ENCODE assay signal across 10 cellular contexts in the genomic region with DNA sequence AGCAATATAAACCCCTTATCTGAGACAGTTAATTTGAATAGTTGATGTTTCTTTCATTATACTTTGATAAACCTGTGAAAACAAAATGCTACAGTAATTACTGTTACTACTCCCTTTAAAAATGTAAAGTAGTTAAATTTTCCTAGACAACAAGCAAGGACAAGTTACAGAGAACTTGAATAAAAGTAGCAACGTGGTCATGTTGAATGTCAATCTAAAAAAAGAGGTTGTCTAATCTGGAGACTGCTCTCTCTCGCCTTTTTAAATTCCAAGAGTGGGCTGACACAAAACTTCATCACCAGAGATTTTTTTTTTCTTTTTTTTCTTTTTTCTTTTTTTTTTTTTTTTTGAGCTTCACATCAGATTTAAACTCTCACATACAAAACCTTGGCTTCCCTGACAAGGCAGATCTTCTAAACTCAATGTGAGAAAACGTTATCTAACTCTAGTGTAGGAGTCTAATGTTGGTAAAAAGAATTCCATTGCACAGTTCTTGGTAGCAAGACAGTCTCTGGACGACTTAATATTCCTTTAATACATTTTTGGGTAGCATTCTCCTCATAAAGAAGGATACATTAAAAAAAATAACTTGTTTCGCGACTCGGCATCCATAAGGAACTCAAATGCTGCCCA. TPM values are rescaled to one million over a fixed set of nuclear protein-coding genes. Genes with fewer than 3 reads are reported as not detected.
A peak's percentile ranks its signal among the peaks of the same experiment; 100 is the strongest.
DNase-seq lines count a peak whose midpoint lies in the region; ATAC-seq, FAIRE-seq and TF ChIP-seq lines count a peak whose summit lies in the region.
"Had no signal": no experiment of that assay in that cellular context is flagged by ENCODE, and none has a peak within 500 bp of the region (broad histone marks: within the 10 kb centered on the region; RNA-seq: fewer than 3 reads in every experiment).

No MANE protein-coding gene starts in this region.

- no peaks in the 10 kb centered on the region for H3K9me3 ChIP-seq in keratinocyte (ENCODE audit: control insufficient read depth, low read depth, low read length)
- H3K9me3 ChIP-seq: mucosa of descending colon had no signal

- H3K27ac ChIP-seq in keratinocyte (ENCODE audit: control insufficient read depth, insufficient read depth, low read length), result peak overlapping the region; percentile 23

- dilution Hi-C loops in keratinocyte (cut with MboI; ENCODE audit: extremely low pct_ligation_motif_present, low sequenced_read_pairs), result no loop called here

- no peak overlapping the region for H3K9ac ChIP-seq in keratinocyte (ENCODE audit: control insufficient read depth, extremely low read depth, insufficient read depth, low read length)

- no peaks in the 10 kb centered on the region for H3K36me3 ChIP-seq in keratinocyte (ENCODE audit: control insufficient read depth in 2 of 2, extremely low read depth in 1 of 2, insufficient read depth in 2 of 2, low read length in 2 of 2)

- peak overlapping the region in 1 of 3 experiments; percentile 38 for H3K4me3 ChIP-seq in keratinocyte (ENCODE audit: control insufficient read depth in 2 of 3, extremely low read depth in 1 of 3, insufficient read depth in 2 of 3, low read depth in 1 of 3, low read length in 3 of 3)
- H3K4me3 ChIP-seq: mucosa of descending colon had no signal

- DNase-seq in activated CD4-positive, alpha-beta T cell treated with anti-CD3 and anti-CD28 coated beads for 36 hours, result no peak
- DNase-seq in activated CD4-positive, alpha-beta T cell treated with anti-CD3 and anti-CD28 coated beads, Interleukin-2, amount 50 U/mL, for 48 hours, result no peak
- no peak for DNase-seq in keratinocyte (ENCODE audit: low read depth, low spot score)
- no peak for DNase-seq in stimulated activated naive CD8-positive, alpha-beta T cell treated with anti-CD3 and anti-CD28 coated beads, Interleukin-15, amount 100 ng/mL, for 72 hours
- no peak for DNase-seq in stimulated activated effector memory CD8-positive, alpha-beta T cell treated with anti-CD3 and anti-CD28 coated beads, Interleukin-12 subunit alpha, Interleukin-12 subunit beta, amount 100 ng/mL, for 72 hours (ENCODE audit: low spot score in 2 of 2)
- no peak for DNase-seq in NCI-H510A (lab: John Stamatoyannopoulos, UW)
- DNase-seq in COR-L47 (lab: John Stamatoyannopoulos, UW), result no peak
- DNase-seq: cerebellar nuclear complex had no signal

- H2AFZ ChIP-seq in keratinocyte (ENCODE audit: control insufficient read depth, low read length), result no peak overlapping the region

- H3K27me3 Mint-ChIP-seq in activated CD4-positive, alpha-beta T cell treated with anti-CD3 and anti-CD28 coated beads for 36 hours, result no peaks in the 10 kb centered on the region
- H3K27me3 Mint-ChIP-seq in activated naive CD8-positive, alpha-beta T cell, result no peaks in the 10 kb centered on the region
- no peaks in the 10 kb centered on the region for H3K27me3 Mint-ChIP-seq in stimulated activated naive CD8-positive, alpha-beta T cell treated with anti-CD3 and anti-CD28 coated beads, Interleukin-15, amount 100 ng/mL, for 72 hours

- peaks cover 6% of the 10 kb centered on the region for H3K79me2 ChIP-seq in keratinocyte (ENCODE audit: control insufficient read depth, insufficient read depth, low read length)

- peaks cover 24% of the 10 kb centered on the region for H3K36me3 Mint-ChIP-seq in activated CD4-positive, alpha-beta T cell treated with anti-CD3 and anti-CD28 coated beads for 36 hours (ENCODE audit: low read depth)
- peaks cover 8% of the 10 kb centered on the region for H3K36me3 Mint-ChIP-seq in activated naive CD8-positive, alpha-beta T cell
- H3K36me3 Mint-ChIP-seq in stimulated activated effector memory CD8-positive, alpha-beta T cell treated with anti-CD3 and anti-CD28 coated beads, Interleukin-12 subunit alpha, Interleukin-12 subunit beta, amount 100 ng/mL, for 72 hours, result peaks cover 31% of the 10 kb centered on the region

- CTCF ChIA-PET in activated CD4-positive, alpha-beta T cell treated with anti-CD3 and anti-CD28 coated beads for 36 hours (lab: Charles Lee), result no interaction called here

- H3K27ac Mint-ChIP-seq in activated CD4-positive, alpha-beta T cell treated with anti-CD3 and anti-CD28 coated beads for 36 hours, result peak overlapping the region; percentile 95
- H3K27ac Mint-ChIP-seq in activated naive CD8-positive, alpha-beta T cell, result peak overlapping the region; percentile 95
- no peak overlapping the region for H3K27ac Mint-ChIP-seq in stimulated activated naive CD8-positive, alpha-beta T cell treated with anti-CD3 and anti-CD28 coated beads, Interleukin-15, amount 100 ng/mL, for 72 hours
- no peak overlapping the region for H3K27ac Mint-ChIP-seq in stimulated activated effector memory CD8-positive, alpha-beta T cell treated with anti-CD3 and anti-CD28 coated beads, Interleukin-12 subunit alpha, Interleukin-12 subunit beta, amount 100 ng/mL, for 72 hours

- POLR2A ChIA-PET in activated CD4-positive, alpha-beta T cell treated with anti-CD3 and anti-CD28 coated beads for 36 hours (lab: Charles Lee), result no interaction called here

- peak overlapping the region; percentile 91 for H3K4me3 Mint-ChIP-seq in activated CD4-positive, alpha-beta T cell treated with anti-CD3 and anti-CD28 coated beads for 36 hours
- H3K4me3 Mint-ChIP-seq in activated naive CD8-positive, alpha-beta T cell, result peak overlapping the region; percentile 94
- H3K4me3 Mint-ChIP-seq in stimulated activated naive CD8-positive, alpha-beta T cell treated with anti-CD3 and anti-CD28 coated beads, Interleukin-15, amount 100 ng/mL, for 72 hours, result peak overlapping the region; percentile 95 to 97
- H3K4me3 Mint-ChIP-seq in stimulated activated effector memory CD8-positive, alpha-beta T cell treated with anti-CD3 and anti-CD28 coated beads, Interleukin-12 subunit alpha, Interleukin-12 subunit beta, amount 100 ng/mL, for 72 hours, result no peak overlapping the region

- TF ChIP-seq CTCF in keratinocyte (optimal IDR thresholded peaks at IDR 0.05 in 1 of 3, IDR thresholded peaks at IDR 0.05 in 1 of 3, conservative IDR thresholded peaks at IDR 0.05 in 1 of 3; ENCODE audit: extremely low read depth in 1 of 3, insufficient read depth in 2 of 3, low read length in 3 of 3), result no peak

- H4K20me1 ChIP-seq in keratinocyte (ENCODE audit: control insufficient read depth, extremely low read depth, insufficient read depth, low read length), result no peaks in the 10 kb centered on the region

- H3K9me1 ChIP-seq in keratinocyte (ENCODE audit: control insufficient read depth, extremely low read depth, insufficient read depth, low read length), result no peaks in the 10 kb centered on the region

- intact Hi-C loops in activated CD4-positive, alpha-beta T cell treated with anti-CD3 and anti-CD28 coated beads for 36 hours (cut with DNase I, micrococcal nuclease), result loop anchor here in 1 of 2 experiments (2.0 kb wide), 1 partner anchor 37 kb away; no protein-coding TSS in a partner anchor

- no peaks in the 10 kb centered on the region for H3K27me3 ChIP-seq in keratinocyte (ENCODE audit: control insufficient read depth, extremely low read depth, insufficient read depth, low read length)

- no peak for ATAC-seq in activated CD4-positive, alpha-beta T cell treated with anti-CD3 and anti-CD28 coated beads for 36 hours
- no peak for ATAC-seq in stimulated activated naive CD8-positive, alpha-beta T cell treated with anti-CD3 and anti-CD28 coated beads, Interleukin-15, amount 100 ng/mL, for 72 hours
- no peak for ATAC-seq in stimulated activated effector memory CD8-positive, alpha-beta T cell treated with anti-CD3 and anti-CD28 coated beads, Interleukin-12 subunit alpha, Interleukin-12 subunit beta, amount 100 ng/mL, for 72 hours

- H3K9me3 Mint-ChIP-seq in activated CD4-positive, alpha-beta T cell treated with anti-CD3 and anti-CD28 coated beads for 36 hours (ENCODE audit: low read depth), result no peaks in the 10 kb centered on the region
- no peaks in the 10 kb centered on the region for H3K9me3 Mint-ChIP-seq in activated naive CD8-positive, alpha-beta T cell (ENCODE audit: low read depth)
- H3K9me3 Mint-ChIP-seq in stimulated activated naive CD8-positive, alpha-beta T cell treated with anti-CD3 and anti-CD28 coated beads, Interleukin-15, amount 100 ng/mL, for 72 hours, result no peaks in the 10 kb centered on the region
- H3K9me3 Mint-ChIP-seq in stimulated activated effector memory CD8-positive, alpha-beta T cell treated with anti-CD3 and anti-CD28 coated beads, Interleukin-12 subunit alpha, Interleukin-12 subunit beta, amount 100 ng/mL, for 72 hours, result no peaks in the 10 kb centered on the region

- H3K4me1 Mint-ChIP-seq in activated CD4-positive, alpha-beta T cell treated with anti-CD3 and anti-CD28 coated beads for 36 hours, result peaks cover 31% of the 10 kb centered on the region
- peaks cover 37% of the 10 kb centered on the region for H3K4me1 Mint-ChIP-seq in activated naive CD8-positive, alpha-beta T cell (ENCODE audit: low read depth)
- H3K4me1 Mint-ChIP-seq in stimulated activated naive CD8-positive, alpha-beta T cell treated with anti-CD3 and anti-CD28 coated beads, Interleukin-15, amount 100 ng/mL, for 72 hours, result peaks cover 39% of the 10 kb centered on the region
- peaks cover 14% of the 10 kb centered on the region for H3K4me1 Mint-ChIP-seq in stimulated activated effector memory CD8-positive, alpha-beta T cell treated with anti-CD3 and anti-CD28 coated beads, Interleukin-12 subunit alpha, Interleukin-12 subunit beta, amount 100 ng/mL, for 72 hours

- FAIRE-seq in keratinocyte (lab: Jason Lieb, UNC), result no peak

- peaks cover 30% of the 10 kb centered on the region for H3K4me1 ChIP-seq in keratinocyte (ENCODE audit: control insufficient read depth, extremely low read depth, insufficient read depth, low read length)

- peak overlapping the region; percentile 44 for H3K4me2 ChIP-seq in keratinocyte (ENCODE audit: control insufficient read depth, extremely low read depth, insufficient read depth, low read depth, low read length)

RNA-seq across cellular contexts. Expression of a gene that starts 4.1 kb away (rescaled TPM):
- total RNA-seq in activated CD4-positive, alpha-beta T cell treated with anti-CD3 and anti-CD28 coated beads for 36 hours, result 100 to 1,000 TPM; 108 to 153 TPM
- polyA plus RNA-seq in keratinocyte, result 6.2 to 27.3 TPM (median 14.6 TPM) in 3 replicates
- 22.8 TPM for polyA plus RNA-seq in keratinocyte (2011; ENCODE audit: low read depth)
- polyA plus RNA-seq in keratinocyte (2011; cell fraction: cytosol; rRNA removed), result 6.8 and 8.3 TPM in 2 replicates
- polyA plus RNA-seq in keratinocyte (2011; cell fraction: nucleus; rRNA removed), result 10.6 and 11.1 TPM in 2 replicates
- 8.2 and 18.3 TPM in 2 replicates for polyA plus RNA-seq in keratinocyte (2012; ENCODE audit: low replicate concordance)
- 42.3 to 72.2 TPM (median 54.6 TPM) in 3 replicates for polyA minus RNA-seq in keratinocyte
- polyA minus RNA-seq in keratinocyte (2011; cell fraction: cytosol; rRNA and poly(A)+ RNA removed), result 27.4 TPM
- polyA minus RNA-seq in keratinocyte (2011; cell fraction: nucleus; rRNA and poly(A)+ RNA removed), result 32.2 and 47.0 TPM in 2 replicates

Comparison
In these comparisons a context has a peak if more than half of its experiments do, and no peak if none do; other contexts are left out.
1. H3K27ac Mint-ChIP-seq: peak in activated CD4-positive, alpha-beta T cell treated with anti-CD3 and anti-CD28 coated beads for 36 hours (single experiment) and activated naive CD8-positive, alpha-beta T cell (single experiment); none in stimulated activated naive CD8-positive, alpha-beta T cell treated with anti-CD3 and anti-CD28 coated beads, Interleukin-15, amount 100 ng/mL, for 72 hours (0 of 2) and stimulated activated effector memory CD8-positive, alpha-beta T cell treated with anti-CD3 and anti-CD28 coated beads, Interleukin-12 subunit alpha, Interleukin-12 subunit beta, amount 100 ng/mL, for 72 hours (single experiment).